1 cellular context compared by ENCODE assay signal in genomic region chr14:91368681-91369416, GRCh38.
A peak's percentile ranks its signal among the peaks of the same experiment; 100 is the strongest.
TF ChIP-seq lines count a peak whose summit lies in the region.

No MANE protein-coding gene starts in this region.

TF ChIP-seq in GM12878, 131 proteins besides CTCF, POLR2A, EP300 and RAD21 (continued from another document):
- peak; percentile 52; the same call in 1 of the 2 replicates for TF ChIP-seq MLLT1 (IDR thresholded peaks at IDR 0.05)
